Comparison of ENCODE assay signal across 8 cellular contexts in the genomic region with DNA sequence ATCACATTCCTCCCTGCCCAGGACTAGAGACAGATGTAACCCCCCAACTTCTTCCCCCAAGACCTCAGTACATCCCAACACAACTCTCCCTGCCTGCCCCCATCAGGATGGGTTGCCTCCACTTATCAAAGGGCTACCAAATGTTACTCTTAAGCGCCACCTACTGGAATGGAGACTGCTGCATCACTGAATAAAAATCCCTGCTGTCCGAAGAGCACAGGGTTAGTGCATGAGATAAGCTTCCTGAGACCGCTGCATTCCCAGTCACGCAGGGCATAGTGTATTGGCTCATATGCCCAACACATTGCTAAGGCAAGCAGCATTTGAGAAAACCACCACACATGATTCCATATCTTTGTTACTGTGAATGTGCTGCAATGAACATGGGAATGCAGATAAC.
DNase-seq lines count a peak whose midpoint lies in the region; ATAC-seq, FAIRE-seq and TF ChIP-seq lines count a peak whose summit lies in the region.

No MANE protein-coding gene starts in this region.

- no peak for FAIRE-seq in small intestine (lab: Jason Lieb, UNC)

- no peaks in the 10 kb centered on the region for H3K9me3 ChIP-seq in cardiac muscle cell (ENCODE audit: low read depth)
- H3K9me3 ChIP-seq in small intestine (ENCODE audit: control insufficient read depth, low read depth): no peaks in the 10 kb centered on the region

- TF ChIP-seq CTCF in cardiac muscle cell (IDR thresholded peaks at IDR 0.05; ENCODE audit: low read depth, low read length): peak; percentile 28
- peak; percentile 51 for TF ChIP-seq CTCF in NB4 (IDR thresholded peaks at IDR 0.05; ENCODE audit: low read depth, low read length)
- TF ChIP-seq CTCF in epithelial cell of proximal tubule (conservative IDR thresholded peaks at IDR 0.05; ENCODE audit: low read depth, low read length): peak; percentile 63

- H3K4me3 ChIP-seq in cardiac muscle cell (no peak overlapping the region), NB4 (ENCODE audit: low read depth, low read length) (no peak overlapping the region), epithelial cell of proximal tubule (ENCODE audit: low read depth, low read length) (no peak overlapping the region), small intestine (ENCODE audit: low read depth in 1 of 2, low read length in 2 of 2) (no peak overlapping the region)

- peak; percentile 16 to 25 for DNase-seq in cardiac muscle cell (ENCODE audit: low read depth in 1 of 2, low spot score in 1 of 2)
- DNase-seq in Right ventricle myocardium superior: no peak
- DNase-seq in NB4 (ENCODE audit: low read depth): peak; percentile 34
- no peak for DNase-seq in epithelial cell of proximal tubule (ENCODE audit: low read depth)
- DNase-seq in effector CD4-positive, alpha-beta T cell: no peak
- no peak for DNase-seq in small intestine
- DNase-seq in left colon: no peak
- no peak for DNase-seq in NOMO-1 treated with DMSO at 0.1 percent for 48 hours (lab: John Stamatoyannopoulos, UW; ENCODE audit: unreplicated experiment)

- H3K36me3 ChIP-seq in cardiac muscle cell (no peaks in the 10 kb centered on the region), small intestine (ENCODE audit: control insufficient read depth in 2 of 2, insufficient read depth in 2 of 2, low read length in 2 of 2) (no peaks in the 10 kb centered on the region)

- H3K4me1 ChIP-seq in cardiac muscle cell (ENCODE audit: low read depth) (no peaks in the 10 kb centered on the region), small intestine (ENCODE audit: control insufficient read depth in 2 of 2, insufficient read depth in 1 of 2, low read depth in 1 of 2, low read length in 1 of 2) (no peaks in the 10 kb centered on the region)

- H3K27me3 ChIP-seq in cardiac muscle cell (no peaks in the 10 kb centered on the region), small intestine (ENCODE audit: control insufficient read depth in 2 of 2, insufficient read depth in 2 of 2, low read length in 2 of 2) (no peaks in the 10 kb centered on the region)

- 38 to 49% (median 46%) methylated on average over 4 of the region's 4 CpGs for WGBS in small intestine, 3 donors

- no peak for TF ChIP-seq POLR2A in NB4 (IDR thresholded peaks at IDR 0.05; ENCODE audit: extremely low read depth, insufficient read length)

- H3K27ac ChIP-seq in cardiac muscle cell (no peak overlapping the region), small intestine (ENCODE audit: low read depth in 1 of 2, low read length in 1 of 2) (no peak overlapping the region)

- intact Hi-C loops in Right ventricle myocardium superior (cut with DNase I) (no loop called here), left colon (cut with DNase I, micrococcal nuclease) (no loop called here)

- ATAC-seq in Right ventricle myocardium superior (ENCODE audit: poor library complexity): no peak
- no peak for ATAC-seq in left colon

Comparison
In these comparisons a context has a peak if more than half of its experiments do, and no peak if none do; other contexts are left out.
1. DNase-seq: peak in cardiac muscle cell (2 of 2) and NB4 (single experiment); none in Right ventricle myocardium superior (single experiment), epithelial cell of proximal tubule (single experiment), effector CD4-positive, alpha-beta T cell (single experiment), small intestine (single experiment), left colon (0 of 2) and NOMO-1 treated with DMSO at 0.1 percent for 48 hours (single experiment).
2. Peak in every context shown above with its lines, with median percentiles within 50 percentile points of each other: CTCF ChIP-seq.